30 cellular contexts compared by ENCODE assay signal in the genomic region with DNA sequence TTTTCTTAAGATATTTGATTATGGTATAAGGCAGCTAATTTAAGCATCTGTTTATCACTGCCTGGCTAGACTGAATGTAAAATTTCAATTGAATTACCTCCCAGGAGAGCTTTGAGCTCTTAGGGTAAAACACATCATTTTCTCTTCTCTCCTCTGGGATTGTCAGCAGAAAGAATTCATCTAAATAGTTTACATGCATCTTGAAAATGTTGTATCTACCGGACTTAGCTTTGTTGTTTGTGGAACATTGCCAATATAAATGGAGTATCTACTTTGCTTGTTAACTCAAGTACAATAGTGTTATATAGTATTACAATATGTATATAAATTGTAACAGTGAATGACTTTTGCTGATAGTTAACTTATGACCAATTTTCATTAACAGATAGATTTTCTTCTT.
A peak's percentile ranks its signal among the peaks of the same experiment; 100 is the strongest.
DNase-seq lines count a peak whose midpoint lies in the region; FAIRE-seq and TF ChIP-seq lines count a peak whose summit lies in the region.
"Had no signal": no experiment of that assay in that cellular context is flagged by ENCODE, and none has a peak within 500 bp of the region (broad histone marks: within the 10 kb centered on the region; RNA-seq: fewer than 3 reads in every experiment).

No MANE protein-coding gene starts in this region.

- TF ChIP-seq CTCF in kidney (IDR thresholded peaks at IDR 0.05; ENCODE audit: borderline replicate concordance, extremely low read depth, insufficient read depth): no peak

- intact Hi-C loops in kidney (cut with DNase I): no loop called here

- no peak overlapping the region for H3K9ac ChIP-seq in kidney (ENCODE audit: low read length in 2 of 2)

- H3K27ac ChIP-seq in kidney (ENCODE audit: low read depth in 2 of 2, low read length in 2 of 2): no peak overlapping the region
- H3K27ac ChIP-seq: ascending aorta, foreskin keratinocyte, psoas muscle had no signal

- H3K4me3 ChIP-seq in kidney (ENCODE audit: low read length in 2 of 2) (no peak overlapping the region), H7 (ENCODE audit: insufficient read depth, low read depth, low read length) (no peak overlapping the region)
- H3K4me3 ChIP-seq: ascending aorta, MG63, psoas muscle had no signal

- no peaks in the 10 kb centered on the region for H3K9me3 ChIP-seq in kidney (ENCODE audit: control insufficient read depth in 1 of 2, low read length in 2 of 2)
- H3K9me3 ChIP-seq: ascending aorta, BE2C, MG63, psoas muscle had no signal

- DNase-seq in EL (peak; percentile 9), OCI-M1 (lab: John Stamatoyannopoulos, UW) (peak; percentile 38), dermis blood vessel endothelial cell (peak; percentile 55), kidney (no peak), iPS-NIHi11 (ENCODE audit: low spot score) (no peak), GOT3 (lab: John Stamatoyannopoulos, UW) (no peak), H7 (no peak)
- DNase-seq: activated CD4-positive, alpha-beta memory T cell treated with anti-CD3 and anti-CD28 coated beads, Interleukin-2, amount 10 ng/mL, durations not matched to agents 7 days and 5 days; activated CD4-positive, alpha-beta T cell treated with anti-CD3 and anti-CD28 coated beads for 1 hour; activated CD8-positive, alpha-beta memory T cell treated with anti-CD3 and anti-CD28 coated beads, Interleukin-2, amount 50 U/mL, for 48 hours; BE2C; CD8-positive, alpha-beta memory T cell; cerebellar nuclear complex; foreskin keratinocyte; GDM1; H9; immature natural killer cell; left ventricle myocardium superior; MG63; midbrain; naive thymus-derived CD4-positive, alpha-beta T cell; NCI-H2081; NCI-H345; NCI-H774; psoas muscle; RPMI8226; stimulated activated CD8-positive, alpha-beta memory T cell treated with anti-CD3 and anti-CD28 coated beads, Interleukin-4, amount 100 ng/mL, for 48 hours; stimulated activated naive CD8-positive, alpha-beta T cell treated with anti-CD3 and anti-CD28 coated beads, Interleukin-15, amount 100 ng/mL, for 72 hours had no signal

- H3K27me3 ChIP-seq in H7 (ENCODE audit: control insufficient read depth, insufficient read depth, low read length): no peaks in the 10 kb centered on the region; the same call in 1 of the 2 replicates
- H3K27me3 ChIP-seq: ascending aorta, BE2C, foreskin keratinocyte, MG63 had no signal

- H3K4me1 ChIP-seq in kidney (ENCODE audit: control insufficient read depth in 1 of 2, insufficient read depth in 1 of 2, low read depth in 1 of 2, low read length in 2 of 2): no peaks in the 10 kb centered on the region
- H3K4me1 ChIP-seq: ascending aorta, foreskin keratinocyte, psoas muscle had no signal

- H3K36me3 ChIP-seq in kidney (ENCODE audit: control insufficient read depth in 1 of 2, insufficient read depth in 2 of 2, low read length in 2 of 2) (no peaks in the 10 kb centered on the region), H7 (replicated peaks; ENCODE audit: control insufficient read depth, insufficient read depth, low read length) (no peaks in the 10 kb centered on the region)
- H3K36me3 ChIP-seq: BE2C, MG63 had no signal

- peak; percentile 66 for FAIRE-seq in kidney (lab: Jason Lieb, UNC)
- FAIRE-seq: GM19239 had no signal

Comparison
In these comparisons a context has a peak if more than half of its experiments do, and no peak if none do; other contexts are left out.
1. DNase-seq: peak in EL (single experiment), OCI-M1 (single experiment) and dermis blood vessel endothelial cell (single experiment); none in kidney (single experiment), iPS-NIHi11 (single experiment), GOT3 (single experiment) and H7 (single experiment).